In genomic region chr20:52230406-52230805, GRCh38 we compare ENCODE assay signal across 17 cellular contexts. TPM values are rescaled to one million over a fixed set of nuclear protein-coding genes. Genes with fewer than 3 reads are reported as not detected.
DNase-seq lines count a peak whose midpoint lies in the region; ATAC-seq and TF ChIP-seq lines count a peak whose summit lies in the region.
"Had no signal": no experiment of that assay in that cellular context is flagged by ENCODE, and none has a peak within 500 bp of the region (broad histone marks: within the 10 kb centered on the region; RNA-seq: fewer than 3 reads in every experiment).

No MANE protein-coding gene starts in this region.

- H3K9me3 ChIP-seq in HEK293 (ENCODE audit: control insufficient read depth, insufficient read depth, low read depth, low read length) (no peaks in the 10 kb centered on the region), mesenchymal stem cell (ENCODE audit: control insufficient read depth, low read length) (no peaks in the 10 kb centered on the region), neuronal stem cell (replicated peaks in 1 of 2; ENCODE audit: control insufficient read depth in 2 of 2, insufficient read depth in 1 of 2, low read depth in 1 of 2, low read length in 2 of 2) (no peaks in the 10 kb centered on the region)
- H3K9me3 ChIP-seq: MG63 had no signal

- H3K27ac ChIP-seq in HEK293 (ENCODE audit: extremely low read depth, low read depth, low read length) (no peak overlapping the region), mesenchymal stem cell (ENCODE audit: low read length, poor library complexity, severe bottlenecking) (no peak overlapping the region), neuronal stem cell (replicated peaks; ENCODE audit: low read length) (no peak overlapping the region)

- in situ Hi-C loops in SK-MEL-5 (cut with HindIII; ENCODE audit: low pct_unique_long_range_greater_than_20kb, low sequenced_read_pairs), result no loop called here

- H4K8ac ChIP-seq in mesenchymal stem cell (ENCODE audit: low read length) (no peak overlapping the region), neuronal stem cell (ENCODE audit: low read depth, low read length) (no peak overlapping the region)

- peak overlapping the region; percentile 70 for H3K27ac Mint-ChIP-seq in Calu3 (ENCODE audit: unreplicated experiment)
- H3K27ac Mint-ChIP-seq: CD4-positive, CD25-positive, alpha-beta regulatory T cell; T-cell had no signal

- H2BK15ac ChIP-seq in mesenchymal stem cell (ENCODE audit: low read depth, poor library complexity, severe bottlenecking) (no peak overlapping the region), neuronal stem cell (ENCODE audit: low read length) (no peak overlapping the region)

- H2BK5ac ChIP-seq in mesenchymal stem cell (ENCODE audit: low read depth, low read length, poor library complexity, severe bottlenecking), result no peak overlapping the region
- no peak overlapping the region for H2BK5ac ChIP-seq in neuronal stem cell (ENCODE audit: low read length)

- no peak for ATAC-seq in GM19035 (IDR thresholded peaks at IDR 0.05; ENCODE audit: unreplicated experiment)
- ATAC-seq: T-cell had no signal

- peaks cover 24% of the 10 kb centered on the region for H3K4me1 Mint-ChIP-seq in Calu3 (ENCODE audit: low read depth, unreplicated experiment)
- H3K4me1 Mint-ChIP-seq: CD4-positive, CD25-positive, alpha-beta regulatory T cell; neural crest cell had no signal

- no peak overlapping the region for H2BK120ac ChIP-seq in mesenchymal stem cell (ENCODE audit: low read depth, low read length)
- H2BK120ac ChIP-seq in neuronal stem cell (ENCODE audit: low read depth, low read length), result no peak overlapping the region

- H3K79me1 ChIP-seq in mesenchymal stem cell (replicated peaks; ENCODE audit: low read length, poor library complexity, severe bottlenecking), result no peaks in the 10 kb centered on the region
- H3K79me1 ChIP-seq in neuronal stem cell (ENCODE audit: low read depth, low read length), result no peaks in the 10 kb centered on the region

- peak overlapping the region; percentile 38 for H3K4me3 Mint-ChIP-seq in Calu3 (ENCODE audit: low read depth, unreplicated experiment)
- H3K4me3 Mint-ChIP-seq: neural crest cell, T-cell had no signal

- no peaks in the 10 kb centered on the region for H3K27me3 Mint-ChIP-seq in Calu3 (ENCODE audit: unreplicated experiment)

- H2BK12ac ChIP-seq in mesenchymal stem cell (ENCODE audit: low read length in 2 of 2) (no peak overlapping the region), neuronal stem cell (ENCODE audit: low read length) (no peak overlapping the region)

- no peaks in the 10 kb centered on the region for H3K36me3 Mint-ChIP-seq in Calu3 (ENCODE audit: insufficient read depth, unreplicated experiment)
- H3K36me3 Mint-ChIP-seq: CD4-positive, CD25-positive, alpha-beta regulatory T cell; T-cell had no signal

- peaks cover 3% of the 10 kb centered on the region for H3K9me3 Mint-ChIP-seq in Calu3 (ENCODE audit: low read depth, unreplicated experiment)
- H3K9me3 Mint-ChIP-seq: T-cell had no signal

- intact Hi-C loops in Calu3 (cut with micrococcal nuclease; ENCODE audit: unreplicated experiment), result loop anchor here (2.0 kb wide), 1 partner anchor 38 kb away; no protein-coding TSS in a partner anchor

- CTCF ChIA-PET in Calu3 (lab: Charles Lee) (interaction anchor here (1.0 to 1.6 kb wide), 3 partner anchors 39 to 217 kb away, joined by 3 to 5 read pairs (median 4); partner anchors contain the start of gene ZFP64), HEK293 (lab: Yijun Ruan, JAX) (interaction anchor here (0.6 to 2.2 kb wide), 2 partner anchors 12 to 24 kb away, joined by 3 to 14 read pairs; no protein-coding TSS in a partner anchor)

- H2AFZ ChIP-seq in mesenchymal stem cell (ENCODE audit: low read depth, low read length) (no peak overlapping the region), neuronal stem cell (ENCODE audit: low read length) (no peak overlapping the region)

- TF ChIP-seq CTCF in Calu3 (IDR thresholded peaks at IDR 0.05; ENCODE audit: unreplicated experiment) (no peak), HEK293 (tag by site-specific recombination; IDR thresholded peaks at IDR 0.05) (no peak), GM20000 (IDR thresholded peaks at IDR 0.05; ENCODE audit: extremely low read depth, missing control alignments) (no peak)

- H3K4me2 ChIP-seq in mesenchymal stem cell (ENCODE audit: low read length, poor library complexity, severe bottlenecking), result no peak overlapping the region
- H3K4me2 ChIP-seq in neuronal stem cell (ENCODE audit: insufficient read depth, low read length, poor library complexity, severe bottlenecking), result no peak overlapping the region

- POLR2A ChIA-PET in HEK293 (lab: Yijun Ruan, JAX), result no interaction called here

- H3K36me3 ChIP-seq in HEK293 (ENCODE audit: control insufficient read depth in 2 of 2, insufficient read depth in 1 of 2, low read length in 2 of 2) (no peaks in the 10 kb centered on the region), mesenchymal stem cell (ENCODE audit: control insufficient read depth in 1 of 2, insufficient read depth in 2 of 2, low read depth in 1 of 2, low read length in 2 of 2) (no peaks in the 10 kb centered on the region), neuronal stem cell (replicated peaks in 1 of 2; ENCODE audit: control insufficient read depth in 2 of 2, insufficient read depth in 2 of 2, low read length in 2 of 2) (no peaks in the 10 kb centered on the region)
- H3K36me3 ChIP-seq: MG63 had no signal

- no peak overlapping the region for H2AK5ac ChIP-seq in mesenchymal stem cell (ENCODE audit: low read length, severe bottlenecking)
- H2AK5ac ChIP-seq in neuronal stem cell (ENCODE audit: low read depth, low read length), result no peak overlapping the region

- H3K18ac ChIP-seq in mesenchymal stem cell (ENCODE audit: low read depth in 1 of 2, low read length in 2 of 2), result no peak overlapping the region
- no peak overlapping the region for H3K18ac ChIP-seq in neuronal stem cell (ENCODE audit: low read length)

- H3K14ac ChIP-seq in mesenchymal stem cell (ENCODE audit: low read length in 2 of 2) (no peak overlapping the region), neuronal stem cell (ENCODE audit: low read length) (no peak overlapping the region)

- H3K27me3 ChIP-seq in mesenchymal stem cell (ENCODE audit: control insufficient read depth in 1 of 2, insufficient read depth in 1 of 2, low read length in 2 of 2), result peaks cover 0 to 21% of the 10 kb centered on the region in 2 experiments
- peaks cover 0 to 9% (median 0%) of the 10 kb centered on the region in 3 experiments for H3K27me3 ChIP-seq in neuronal stem cell (ENCODE audit: control insufficient read depth in 3 of 3, insufficient read depth in 3 of 3, low read depth in 1 of 3, low read length in 3 of 3)

- 10% methylated on average over 3 of the region's 3 CpGs for WGBS in mesenchymal stem cell
- WGBS in neuronal stem cell (ENCODE audit: extremely low coverage in 2 of 2, insufficient read length in 2 of 2, insufficient replicate concordance in 1 of 2), 2 donors, result no CpG with 5 or more reads among the region's 3 CpGs

- H3K4me3 ChIP-seq in HEK293 (ENCODE audit: low read depth, low read length), result no peak overlapping the region
- H3K4me3 ChIP-seq in mesenchymal stem cell (ENCODE audit: insufficient read depth in 1 of 2, low read depth in 1 of 2, low read length in 2 of 2), result peak overlapping the region in 1 of 2 experiments; percentile 19
- no peak overlapping the region for H3K4me3 ChIP-seq in neuronal stem cell (ENCODE audit: low read length in 2 of 2)
- H3K4me3 ChIP-seq: MG63 had no signal

- H3K4ac ChIP-seq in mesenchymal stem cell (ENCODE audit: low read depth in 1 of 2, low read length in 2 of 2) (no peak overlapping the region), neuronal stem cell (ENCODE audit: low read length) (no peak overlapping the region)

- H3K4me1 ChIP-seq in HEK293 (ENCODE audit: control insufficient read depth, insufficient read depth, low read length) (peaks cover 6% of the 10 kb centered on the region; the same call in 1 of the 2 replicates), mesenchymal stem cell (ENCODE audit: control insufficient read depth, insufficient read depth, low read depth, low read length) (peaks cover 1% of the 10 kb centered on the region), neuronal stem cell (ENCODE audit: control insufficient read depth in 2 of 2, insufficient read depth in 1 of 2, low read depth in 1 of 2, low read length in 2 of 2) (peaks cover 0 to 2% of the 10 kb centered on the region in 2 donors)

- H3K9ac ChIP-seq in mesenchymal stem cell (ENCODE audit: low read length) (no peak overlapping the region), neuronal stem cell (ENCODE audit: low read depth, low read length, poor library complexity) (no peak overlapping the region)

- no TSS peak for BruUV-seq in Calu3 (replicated peaks; lab: Mats Ljungman, UMichigan)

- no peak overlapping the region for H3K23ac ChIP-seq in mesenchymal stem cell (ENCODE audit: low read length in 2 of 2)
- H3K23ac ChIP-seq in neuronal stem cell (ENCODE audit: low read depth, low read length, poor library complexity), result no peak overlapping the region

- DNase-seq in Calu3 (peak; percentile 40), SK-MEL-5 (ENCODE audit: low read depth, low spot score) (peak; percentile 26), mesenchymal stem cell (peak; percentile 60), GM20000 (ENCODE audit: low spot score) (no peak), retina (no peak), neuronal stem cell (ENCODE audit: low spot score) (no peak)
- DNase-seq: activated CD4-positive, alpha-beta T cell treated with anti-CD3 and anti-CD28 coated beads, Interleukin-2, amount 50 U/mL, for 1 hour; CD4-positive, CD25-positive, alpha-beta regulatory T cell; cerebellar nuclear complex; kidney; MG63; stimulated activated CD4-positive, alpha-beta T cell treated with anti-CD3 and anti-CD28 coated beads, Interleukin-12 subunit alpha, Interleukin-12 subunit beta, amount 100 ng/mL, for 4 hours; stimulated activated CD8-positive, alpha-beta memory T cell treated with anti-CD3 and anti-CD28 coated beads, Interleukin-4, amount 100 ng/mL, for 48 hours; T-cell had no signal

- no peak overlapping the region for H4K91ac ChIP-seq in mesenchymal stem cell (ENCODE audit: low read length)
- H4K91ac ChIP-seq in neuronal stem cell (ENCODE audit: low read depth, low read length, poor library complexity), result no peak overlapping the region

RNA-seq across cellular contexts. Expression of gene ZFP64, which starts 38.8 kb away (rescaled TPM):
- 22.6 and 25.6 TPM in 2 replicates for total RNA-seq in Calu3 (2022)
- 8.4 TPM in 2 replicates for total RNA-seq in SK-MEL-5 (2014; rRNA removed; shearing (Covaris generic))
- polyA plus RNA-seq in SK-MEL-5 (2015; cell fraction: cytosol; rRNA removed), result 25.3 and 29.3 TPM in 2 replicates
- 8.8 and 9.5 TPM in 2 replicates for polyA plus RNA-seq in SK-MEL-5 (2015; cell fraction: nucleus; rRNA removed)
- polyA plus RNA-seq in mesenchymal stem cell (2013, experiment 1 of 2), result 22.2 TPM
- 22.4 TPM for polyA plus RNA-seq in mesenchymal stem cell (2013, experiment 2 of 2)
- polyA plus RNA-seq in neuronal stem cell (2013, experiment 1 of 2), result 22.8 TPM
- 22.1 TPM for polyA plus RNA-seq in neuronal stem cell (2013, experiment 2 of 2)

Comparison
In these comparisons a context has a peak if more than half of its experiments do, and no peak if none do; other contexts are left out.
1. DNase-seq: peak in Calu3 (single experiment), SK-MEL-5 (single experiment) and mesenchymal stem cell (single experiment); none in GM20000 (single experiment), retina (single experiment) and neuronal stem cell (single experiment).